19 cellular contexts compared by ENCODE assay signal in genomic region chr14:75402867-75403413, GRCh38. TPM values are rescaled to one million over a fixed set of nuclear protein-coding genes. Genes with fewer than 3 reads are reported as not detected.
DNase-seq lines count a peak whose midpoint lies in the region; ATAC-seq, FAIRE-seq and TF ChIP-seq lines count a peak whose summit lies in the region.
"Had no signal": no experiment of that assay in that cellular context is flagged by ENCODE, and none has a peak within 500 bp of the region (broad histone marks: within the 10 kb centered on the region; RNA-seq: fewer than 3 reads in every experiment).

No MANE protein-coding gene starts in this region.

- H3K4me1 ChIP-seq in HepG2 (ENCODE audit: insufficient read depth, low read length): no peaks in the 10 kb centered on the region
- H3K4me1 ChIP-seq in right lobe of liver: peaks cover 0 to 7% (median 3%) of the 10 kb centered on the region in 4 donors
- H3K4me1 ChIP-seq in GM12878 (ENCODE audit: control insufficient read depth, insufficient read depth, low read length): no peaks in the 10 kb centered on the region
- H3K4me1 ChIP-seq in vagina: peaks cover 29% of the 10 kb centered on the region

- no peak for FAIRE-seq in HepG2 (lab: Jason Lieb, UNC)
- FAIRE-seq in GM12878 (lab: Jason Lieb, UNC): peak; percentile 7
- FAIRE-seq: D721Med, GM19239 had no signal

- H3K4me2 ChIP-seq in HepG2 (ENCODE audit: low read depth, low read length) (no peak overlapping the region), GM12878 (ENCODE audit: control insufficient read depth, insufficient read depth) (no peak overlapping the region)
- H3K4me2 ChIP-seq: BLaER1 treated with 17β-estradiol and CSF1 and Interleukin-3, amounts not matched to agents 10 nM and 100 nM had no signal

- H3K27ac ChIP-seq in HepG2 (ENCODE audit: extremely low read length, insufficient read depth, low read length) (no peak overlapping the region), right lobe of liver (no peak overlapping the region), GM12878 (ENCODE audit: control insufficient read depth, insufficient read depth) (no peak overlapping the region), vagina (no peak overlapping the region)
- H3K27ac ChIP-seq: BLaER1 treated with 17β-estradiol and CSF1 and Interleukin-3, amounts not matched to agents 10 nM and 100 nM had no signal

- H3K9me3 ChIP-seq in HepG2 (ENCODE audit: low read length): no peaks in the 10 kb centered on the region
- no peaks in the 10 kb centered on the region for H3K9me3 ChIP-seq in right lobe of liver
- H3K9me3 ChIP-seq in GM12878 (replicated peaks; ENCODE audit: control insufficient read depth, insufficient read depth, low read length): no peaks in the 10 kb centered on the region
- no peaks in the 10 kb centered on the region for H3K9me3 ChIP-seq in vagina
- H3K9me3 ChIP-seq: MG63 had no signal

- POLR2A ChIA-PET in HepG2 (lab: Yijun Ruan, JAX): interaction anchor here (0.6 kb wide), 1 partner anchor 143 kb away, joined by 3 read pairs; no protein-coding TSS in a partner anchor
- POLR2A ChIA-PET in GM12878 (lab: Charles Lee): no interaction called here

- no peak for TF ChIP-seq CTCF in HepG2 (CRISPR knock-in tag; IDR thresholded peaks at IDR 0.05)
- TF ChIP-seq CTCF in right lobe of liver (IDR thresholded peaks at IDR 0.05): no peak
- TF ChIP-seq CTCF in GM12878 (IDR thresholded peaks at IDR 0.05 in 2 of 3, conservative IDR thresholded peaks at IDR 0.05 in 1 of 3; ENCODE audit: control insufficient read depth in 2 of 3, extremely low read depth in 1 of 3, insufficient read depth in 1 of 3, low read depth in 3 of 3, low read length in 3 of 3): no peak
- TF ChIP-seq CTCF in vagina (IDR thresholded peaks at IDR 0.05): no peak

- no TSS peak for BruUV-seq in HepG2 (replicated peaks; lab: Mats Ljungman, UMichigan)
- BruUV-seq in GM12878 (replicated peaks; lab: Mats Ljungman, UMichigan): no TSS peak

- RAD21 ChIA-PET in GM12878 (lab: Charles Lee; ENCODE audit: unreplicated experiment): interaction anchor here (1.2 kb wide), 1 partner anchor 26 kb away, joined by 3 read pairs; no protein-coding TSS in a partner anchor

- peaks cover 0 to 31% of the 10 kb centered on the region in 2 experiments; a peak in 4 of 5 replicates for H3K27me3 ChIP-seq in HepG2 (ENCODE audit: control insufficient read depth in 1 of 2, insufficient read depth in 2 of 2, low read length in 2 of 2)
- no peaks in the 10 kb centered on the region for H3K27me3 ChIP-seq in right lobe of liver
- H3K27me3 ChIP-seq in GM12878 (replicated peaks in 1 of 2; ENCODE audit: control insufficient read depth in 2 of 2, insufficient read depth in 2 of 2, low read length in 1 of 2): no peaks in the 10 kb centered on the region
- H3K27me3 ChIP-seq in vagina: no peaks in the 10 kb centered on the region
- H3K27me3 ChIP-seq: BLaER1 treated with 17β-estradiol and CSF1 and Interleukin-3, amounts not matched to agents 10 nM and 100 nM; MG63 had no signal

- H3K79me2 ChIP-seq in HepG2 (ENCODE audit: insufficient read depth, low read length): no peaks in the 10 kb centered on the region
- no peaks in the 10 kb centered on the region for H3K79me2 ChIP-seq in GM12878 (ENCODE audit: control insufficient read depth, insufficient read depth, low read length)

- in situ Hi-C loops in HepG2 (cut with HindIII; ENCODE audit: extremely low pct_ligation_motif_present, low pct_unique_long_range_greater_than_20kb): no loop called here
- in situ Hi-C loops in GM12878 (cut with MboI): no loop called here

- TF ChIP-seq POLR2A in HepG2 (IDR thresholded peaks at IDR 0.05; ENCODE audit: insufficient read depth in 1 of 2, low read depth in 2 of 2, low read length in 2 of 2) (no peak), right lobe of liver (IDR thresholded peaks at IDR 0.05) (no peak), GM12878 (IDR thresholded peaks at IDR 0.05; ENCODE audit: low read depth, low read length) (no peak), vagina (IDR thresholded peaks at IDR 0.05) (no peak)

- no peak for DNase-seq in HepG2 (ENCODE audit: low spot score)
- DNase-seq in right lobe of liver: no peak
- peak; percentile 52 for DNase-seq in MV-4-11 (lab: John Stamatoyannopoulos, UW)
- DNase-seq in GM12878 (ENCODE audit: low read depth, low spot score): no peak
- DNase-seq in vagina (ENCODE audit: extremely low spot score in 2 of 2): peak; percentile 10 to 43
- DNase-seq in activated T-cell treated with anti-CD3 and anti-CD28 coated beads, Interleukin-2, amount 50 U/mL, for 48 hours: no peak
- no peak for DNase-seq in stimulated activated CD4-positive, alpha-beta T cell treated with anti-CD3 and anti-CD28 coated beads, Interleukin-4, amount 100 ng/mL, for 1 hour
- DNase-seq: CD8-positive, alpha-beta memory T cell; GDM1; MG63; NCI-H187; NCI-H2171; NCI-H446; NK-92 treated with Interleukin-12 subunit alpha and Interleukin-12 subunit beta, amount 100 ng/mL, for 24 hours; Right ventricle myocardium superior had no signal

- ATAC-seq in HepG2: no peak
- no peak for ATAC-seq in right lobe of liver
- ATAC-seq in GM12878: no peak
- ATAC-seq in GM19324 (IDR thresholded peaks at IDR 0.05; ENCODE audit: low FRiP score, unreplicated experiment): no peak

- H3K4me3 ChIP-seq in HepG2 (replicated peaks in 1 of 3; ENCODE audit: insufficient read depth in 1 of 3, low read depth in 2 of 3, low read length in 3 of 3) (no peak overlapping the region), right lobe of liver (no peak overlapping the region), GM12878 (no peak overlapping the region), vagina (no peak overlapping the region)
- H3K4me3 ChIP-seq: BLaER1 treated with 17β-estradiol and CSF1 and Interleukin-3, amounts not matched to agents 10 nM and 100 nM; MG63 had no signal

- TF ChIP-seq RAD21 in HepG2 (CRISPR knock-in tag; IDR thresholded peaks at IDR 0.05): no peak
- TF ChIP-seq RAD21 in GM12878 (IDR thresholded peaks at IDR 0.05; ENCODE audit: insufficient read depth, low read depth, low read length): no peak

- no peaks in the 10 kb centered on the region for H3K36me3 ChIP-seq in HepG2 (replicated peaks in 1 of 2; ENCODE audit: control insufficient read depth in 1 of 2, insufficient read depth in 2 of 2, low read length in 2 of 2)
- H3K36me3 ChIP-seq in right lobe of liver: no peaks in the 10 kb centered on the region
- H3K36me3 ChIP-seq in GM12878 (ENCODE audit: control insufficient read depth in 2 of 2, insufficient read depth in 2 of 2, low read length in 1 of 2): no peaks in the 10 kb centered on the region
- H3K36me3 ChIP-seq in vagina: no peaks in the 10 kb centered on the region
- H3K36me3 ChIP-seq: BLaER1 treated with 17β-estradiol and CSF1 and Interleukin-3, amounts not matched to agents 10 nM and 100 nM; MG63 had no signal

- 50% methylated on average over 5 of the region's 5 CpGs for WGBS in HepG2 (ENCODE audit: low lambda C conversion rate)
- WGBS in right lobe of liver (ENCODE audit: insufficient coverage, low coverage, low lambda C conversion rate, missing lambda C conversion rate): 100% methylated on average over 3 of the region's 5 CpGs
- WGBS in GM12878 (ENCODE audit: insufficient coverage, insufficient replicate concordance, low lambda C conversion rate, missing lambda C conversion rate): 83% methylated on average over 3 of the region's 5 CpGs

- H2AFZ ChIP-seq in HepG2 (ENCODE audit: low read length): no peak overlapping the region
- H2AFZ ChIP-seq in GM12878 (ENCODE audit: control insufficient read depth, low read depth, low read length): no peak overlapping the region

- intact Hi-C loops in HepG2 (cut with micrococcal nuclease; ENCODE audit: unreplicated experiment) (no loop called here), right lobe of liver (cut with DNase I) (no loop called here), GM12878 (cut with micrococcal nuclease; ENCODE audit: unreplicated experiment) (no loop called here), vagina (cut with DNase I) (no loop called here)

- no peak overlapping the region for H3K9ac ChIP-seq in HepG2 (ENCODE audit: insufficient read depth, low read depth, low read length)
- H3K9ac ChIP-seq in GM12878 (ENCODE audit: control insufficient read depth, insufficient read depth, low read length): no peak overlapping the region
- H3K9ac ChIP-seq: BLaER1 treated with 17β-estradiol and CSF1 and Interleukin-3, amounts not matched to agents 10 nM and 100 nM had no signal

- SMC1A ChIA-PET in GM12878 (lab: Charles Lee; ENCODE audit: uncharacterized antibody, unreplicated experiment): interaction anchor here (0.9 to 1.4 kb wide), 4 partner anchors 13 to 28 kb away, joined by 3 to 6 read pairs (median 3); no protein-coding TSS in a partner anchor

- CTCF ChIA-PET in HepG2 (lab: Yijun Ruan, JAX; ENCODE audit: low intra/inter-chr PET ratio, low total read pairs): no interaction called here
- CTCF ChIA-PET in GM12878 (lab: Yijun Ruan, JAX): interaction anchor here (0.9 to 2.2 kb wide), 2 partner anchors 16 to 95 kb away, joined by 3 to 5 read pairs; no protein-coding TSS in a partner anchor

- no peak for TF ChIP-seq EP300 in HepG2 (IDR thresholded peaks at IDR 0.05; ENCODE audit: low read depth in 2 of 2, low read length in 2 of 2)
- no peak for TF ChIP-seq EP300 in HepG2 (CRISPR knock-in tag; IDR thresholded peaks at IDR 0.05; ENCODE audit: borderline replicate concordance)
- TF ChIP-seq EP300 in GM12878 (IDR thresholded peaks at IDR 0.05; ENCODE audit: borderline replicate concordance in 1 of 2, control insufficient read depth in 1 of 2, low read depth in 2 of 2, low read length in 2 of 2): no peak

- H4K20me1 ChIP-seq in HepG2 (ENCODE audit: insufficient read depth, low read length) (no peaks in the 10 kb centered on the region), GM12878 (ENCODE audit: control insufficient read depth, insufficient read depth) (no peaks in the 10 kb centered on the region)
- H4K20me1 ChIP-seq: BLaER1 treated with 17β-estradiol and CSF1 and Interleukin-3, amounts not matched to agents 10 nM and 100 nM had no signal

RNA-seq across cellular contexts. Expression of gene JDP2, which starts 24.9 kb away (rescaled TPM):
- total RNA-seq in HepG2 (2016; rRNA removed; fragmentation: Illumina TruSeq; extraction: Trizol) (7.7 and 8.9 TPM in 2 replicates), right lobe of liver (10 to 100 TPM in 4 of 6 experiments, 1 to 10 TPM in 2; 8.3 to 22.0 (median 11.8) TPM), GM12878 (2014; rRNA removed) (19.4 and 21.3 TPM in 2 replicates), GM12878 (2014; rRNA removed; fragmentation: Illumina TruSeq; extraction: Trizol) (11.7 and 12.1 TPM in 2 replicates), GM12878 (2021) (16.0 and 16.4 TPM in 2 replicates), vagina (66.5 TPM)
- total RNA-seq in HepG2 (2016; cell fraction: cytosol; rRNA removed; fragmentation: Illumina TruSeq; extraction: Trizol; ENCODE audit: low read depth): 10.3 and 11.0 TPM in 2 replicates
- total RNA-seq in HepG2 (2016; cell fraction: insoluble cytoplasmic fraction; rRNA removed; fragmentation: Illumina TruSeq; extraction: Trizol): 6.0 and 9.8 TPM in 2 replicates
- 19.5 and 19.7 TPM in 2 replicates for total RNA-seq in HepG2 (2016; cell fraction: membrane; rRNA removed; fragmentation: Illumina TruSeq; extraction: Trizol)
- total RNA-seq in HepG2 (2016; cell fraction: nucleus; rRNA removed; fragmentation: Illumina TruSeq; extraction: Trizol): 3.2 and 3.9 TPM in 2 replicates
- polyA plus RNA-seq in HepG2 (2011; rRNA removed) (8.0 and 9.0 TPM in 2 replicates), GM12878 (2011; rRNA removed) (5.1 and 6.7 TPM in 2 replicates), GM12878 (2014; fragmentation: Illumina TruSeq; extraction: Trizol) (3.3 and 11.5 TPM in 2 replicates), GM12878 (2014; fragmentation: Nextera tagmentation; extraction: Ambion mirVana) (1 to 10 TPM in 1 of 2 experiments, under 1 TPM in 1; 0.71 to 1.2 TPM), GM12878 (2014; rRNA removed) (20.7 and 21.2 TPM in 2 replicates), GM12878 (2016; fragmentation: Nextera tagmentation; extraction: Ambion mirVana) (10 to 100 TPM in 1 of 2 experiments, 1 to 10 TPM in 1; 8.9 to 10.8 TPM)
- polyA plus RNA-seq in HepG2 (2011; cell fraction: cytosol; rRNA removed): 8.4 and 10.0 TPM in 2 replicates
- 10.7 and 11.2 TPM in 2 replicates for polyA plus RNA-seq in HepG2 (2011; cell fraction: nucleus; rRNA removed)
- 6.3 and 12.0 TPM in 2 replicates for polyA plus RNA-seq in HepG2 (2012)
- 11.6 and 14.1 TPM in 2 replicates for polyA plus RNA-seq in HepG2 (2016; cell fraction: cytosol; fragmentation: Illumina TruSeq; extraction: Trizol; ENCODE audit: low read depth)
- 8.9 and 10.0 TPM in 2 replicates for polyA plus RNA-seq in HepG2 (2016; cell fraction: insoluble cytoplasmic fraction; fragmentation: Illumina TruSeq; extraction: Trizol; ENCODE audit: low read depth)
- polyA plus RNA-seq in HepG2 (2016; cell fraction: membrane; fragmentation: Illumina TruSeq; extraction: Trizol; ENCODE audit: low read depth): 19.2 and 20.7 TPM in 2 replicates
- 8.8 and 10.0 TPM in 2 replicates for polyA plus RNA-seq in HepG2 (2016; cell fraction: nucleus; fragmentation: Illumina TruSeq; extraction: Trizol; ENCODE audit: insufficient read depth, low read depth)
- polyA minus RNA-seq in HepG2 (2011; rRNA and poly(A)+ RNA removed; ENCODE audit: low replicate concordance): 4.9 and 11.8 TPM in 2 replicates
- polyA minus RNA-seq in HepG2 (2011; cell fraction: cytosol; rRNA and poly(A)+ RNA removed): 5.5 and 5.9 TPM in 2 replicates
- polyA minus RNA-seq in HepG2 (2011; cell fraction: nucleus; rRNA and poly(A)+ RNA removed): 10.7 and 11.3 TPM in 2 replicates
- total RNA-seq in GM12878 (2013; cell fraction: nucleolus; rRNA removed): 15.0 and 17.9 TPM in 2 replicates
- polyA plus RNA-seq in GM12878 (2011; ENCODE audit: low read depth): 2.8 TPM
- 6.4 and 9.1 TPM in 2 replicates for polyA plus RNA-seq in GM12878 (2011; cell fraction: cytosol; rRNA removed)
- 7.3 and 8.7 TPM in 2 replicates for polyA plus RNA-seq in GM12878 (2011; cell fraction: nucleus; rRNA removed)
- polyA plus RNA-seq in GM12878 (2012): 10.9 and 12.4 TPM in 2 replicates
- 1.7 and 3.9 TPM in 2 replicates for polyA minus RNA-seq in GM12878 (2011; rRNA and poly(A)+ RNA removed)
- polyA minus RNA-seq in GM12878 (2011; cell fraction: cytosol; rRNA and poly(A)+ RNA removed): 2.6 and 3.1 TPM in 2 replicates
- polyA minus RNA-seq in GM12878 (2011; cell fraction: nucleus; rRNA and poly(A)+ RNA removed): 2.8 and 6.3 TPM in 2 replicates
- polyA plus RNA-seq: CD8-positive, alpha-beta memory T cell had no signal

Comparison
In these comparisons a context has a peak if more than half of its experiments do, and no peak if none do; other contexts are left out.
1. DNase-seq: peak in MV-4-11 (single experiment) and vagina (2 of 2); none in HepG2 (single experiment), right lobe of liver (0 of 3), GM12878 (single experiment), activated T-cell treated with anti-CD3 and anti-CD28 coated beads, Interleukin-2, amount 50 U/mL, for 48 hours (0 of 2) and stimulated activated CD4-positive, alpha-beta T cell treated with anti-CD3 and anti-CD28 coated beads, Interleukin-4, amount 100 ng/mL, for 1 hour (single experiment).
2. Of the 75 proteins assayed by ChIP-seq in both HepG2 and GM12878: peak only in HepG2: none; only in GM12878: YY1; in both: none; in neither: 74.